ENCODE assay signal across 8 cellular contexts in genomic region chr5:150783422-150783928, GRCh38. TPM values are rescaled to one million over a fixed set of nuclear protein-coding genes. Genes with fewer than 3 reads are reported as not detected.
A peak's percentile ranks its signal among the peaks of the same experiment; 100 is the strongest.
DNase-seq lines count a peak whose midpoint lies in the region; ATAC-seq and TF ChIP-seq lines count a peak whose summit lies in the region.

No MANE protein-coding gene starts in this region.

- peak; percentile 96 for DNase-seq in BJ (ENCODE audit: low read depth)
- peak; percentile 13 for DNase-seq in SHP77 treated with DMSO at 0.1 percent for 48 hours (lab: John Stamatoyannopoulos, UW)
- DNase-seq in left cardiac atrium = peak; percentile 63
- DNase-seq in spleen = no peak
- no peak for DNase-seq in inferior parietal cortex (ENCODE audit: extremely low spot score)

- peaks cover 6% of the 10 kb centered on the region for H3K36me3 Mint-ChIP-seq in activated naive CD4-positive, alpha-beta T cell treated with anti-CD3 and anti-CD28 coated beads, Interleukin-2, amount 50 U/mL, for 24 hours

- peaks cover 85% of the 10 kb centered on the region for H3K4me1 Mint-ChIP-seq in activated naive CD4-positive, alpha-beta T cell treated with anti-CD3 and anti-CD28 coated beads, Interleukin-2, amount 50 U/mL, for 24 hours

- H3K27me3 ChIP-seq in BJ (ENCODE audit: control insufficient read depth, insufficient read depth, low read length) = no peaks in the 10 kb centered on the region
- H3K27me3 ChIP-seq in spleen (replicated peaks in 1 of 7) = peaks cover 0 to 8% (median 0%) of the 10 kb centered on the region in 7 donors

- H3K36me3 ChIP-seq in BJ (ENCODE audit: control insufficient read depth, insufficient read depth, low read length) (no peaks in the 10 kb centered on the region), spleen (no peaks in the 10 kb centered on the region)

- TF ChIP-seq POLR2A in spleen (IDR thresholded peaks at IDR 0.05) = no peak

- TF ChIP-seq CTCF in BJ (IDR thresholded peaks at IDR 0.05; ENCODE audit: insufficient read depth, low read depth, low read length) = no peak
- TF ChIP-seq CTCF in spleen (IDR thresholded peaks at IDR 0.05 in 8 of 11, conservative IDR thresholded peaks at IDR 0.05 in 3 of 11) = no peak

- CTCF ChIA-PET in BJ (lab: Yijun Ruan, JAX) = interaction anchor here (1.2 to 1.6 kb wide), 4 partner anchors 15 to 83 kb away, joined by 4 to 10 read pairs (median 5); partner anchors contain the start of gene RBM22

- no peaks in the 10 kb centered on the region for H3K27me3 Mint-ChIP-seq in activated naive CD4-positive, alpha-beta T cell treated with anti-CD3 and anti-CD28 coated beads, Interleukin-2, amount 50 U/mL, for 24 hours

- peak overlapping the region; percentile 66 to 96 (median 88) for H3K27ac ChIP-seq in spleen

- intact Hi-C loops in left cardiac atrium (cut with DNase I) (no loop called here), spleen (cut with DNase I; ENCODE audit: low total_unique reads) (no loop called here)

- H3K9me3 Mint-ChIP-seq in activated naive CD4-positive, alpha-beta T cell treated with anti-CD3 and anti-CD28 coated beads, Interleukin-2, amount 50 U/mL, for 24 hours = peaks cover 5% of the 10 kb centered on the region

- peak overlapping the region; percentile 92 for H3K27ac Mint-ChIP-seq in activated naive CD4-positive, alpha-beta T cell treated with anti-CD3 and anti-CD28 coated beads, Interleukin-2, amount 50 U/mL, for 24 hours

- peak overlapping the region; percentile 63 for H3K4me3 Mint-ChIP-seq in activated naive CD4-positive, alpha-beta T cell treated with anti-CD3 and anti-CD28 coated beads, Interleukin-2, amount 50 U/mL, for 24 hours

- peaks cover 26 to 97% (median 71%) of the 10 kb centered on the region in 6 donors for H3K4me1 ChIP-seq in spleen

- WGBS in spleen, 5 donors = 4 to 13% (median 5%) methylated on average over 7 of the region's 7 CpGs

- ATAC-seq in GM19324 (IDR thresholded peaks at IDR 0.05; ENCODE audit: low FRiP score, unreplicated experiment) (peak; percentile 52), HG03460 (IDR thresholded peaks at IDR 0.05; ENCODE audit: unreplicated experiment) (peak; percentile 47), left cardiac atrium (peak; percentile 35 to 53)

- POLR2A ChIA-PET in BJ (lab: Charles Lee) = interaction anchor here (0.7 to 1.1 kb wide), 6 partner anchors 16 to 310 kb away, joined by 5 to 21 read pairs (median 10); partner anchors contain the start of gene RBM22

- H3K4me3 ChIP-seq in BJ (ENCODE audit: low read depth, low read length) (no peak overlapping the region), spleen (peak overlapping the region in 3 of 8 donors; percentile 4 to 37 (median 7))

- H3K9me3 ChIP-seq in spleen = no peaks in the 10 kb centered on the region

RNA-seq across cellular contexts. Expression of gene SMIM3, which starts 4.9 kb away (rescaled TPM):
- polyA plus RNA-seq in BJ (2011; rRNA removed) (43.7 and 45.0 TPM in 2 replicates), spleen (10 to 100 TPM in 2 of 3 donors, 1 to 10 TPM in 1; 8.8 to 12.9 (median 12.2) TPM)
- 11.0 and 12.7 TPM in 2 replicates for polyA minus RNA-seq in BJ (2011; rRNA and poly(A)+ RNA removed)
- total RNA-seq in left cardiac atrium (10 to 100 TPM; 27.9 to 37.8 TPM), spleen (10 to 100 TPM; 11.6 to 59.7 (median 36.3) TPM)

RNA-seq across cellular contexts. Expression of gene DCTN4, which starts 24.7 kb away (rescaled TPM):
- 50.2 and 54.8 TPM in 2 replicates for polyA plus RNA-seq in BJ (2011; rRNA removed)
- polyA minus RNA-seq in BJ (2011; rRNA and poly(A)+ RNA removed) = 53.1 and 55.1 TPM in 2 replicates
- 10 to 100 TPM; 37.8 to 48.1 TPM for total RNA-seq in left cardiac atrium
- 10 to 100 TPM; 46.5 to 68.7 (median 61.2) TPM for total RNA-seq in spleen
- 10 to 100 TPM; 11.4 to 15.6 (median 11.8) TPM for polyA plus RNA-seq in spleen

Comparison
In these comparisons a context has a peak if more than half of its experiments do, and no peak if none do; other contexts are left out.
1. DNase-seq: peak in BJ (single experiment), SHP77 treated with DMSO at 0.1 percent for 48 hours (single experiment) and left cardiac atrium (single experiment); none in spleen (single experiment) and inferior parietal cortex (single experiment).
2. Peak in every context shown above with its lines, with median percentiles within 50 percentile points of each other: ATAC-seq.